In genomic region chr16:85291302-85292148, GRCh38 we compare ENCODE assay signal across 1 cellular context.
TF ChIP-seq lines count a peak whose summit lies in the region.

No MANE protein-coding gene starts in this region.

TF ChIP-seq in GM23338, 12 proteins besides CTCF, POLR2A, EP300 and RAD21 (continued from another document):
- no peak for TF ChIP-seq REST (IDR thresholded peaks at IDR 0.05; ENCODE audit: unreplicated experiment)
- TF ChIP-seq NANOG (IDR thresholded peaks at IDR 0.05; ENCODE audit: borderline replicate concordance) = no peak
- TF ChIP-seq ZNF331 (CRISPR knock-in tag; IDR thresholded peaks at IDR 0.05; ENCODE audit: low read depth) = no peak
- no peak for TF ChIP-seq CREB1 (CRISPR knock-in tag; IDR thresholded peaks at IDR 0.05; ENCODE audit: low read depth)
